Comparison of ENCODE assay signal across 2 cellular contexts in the genomic region with DNA sequence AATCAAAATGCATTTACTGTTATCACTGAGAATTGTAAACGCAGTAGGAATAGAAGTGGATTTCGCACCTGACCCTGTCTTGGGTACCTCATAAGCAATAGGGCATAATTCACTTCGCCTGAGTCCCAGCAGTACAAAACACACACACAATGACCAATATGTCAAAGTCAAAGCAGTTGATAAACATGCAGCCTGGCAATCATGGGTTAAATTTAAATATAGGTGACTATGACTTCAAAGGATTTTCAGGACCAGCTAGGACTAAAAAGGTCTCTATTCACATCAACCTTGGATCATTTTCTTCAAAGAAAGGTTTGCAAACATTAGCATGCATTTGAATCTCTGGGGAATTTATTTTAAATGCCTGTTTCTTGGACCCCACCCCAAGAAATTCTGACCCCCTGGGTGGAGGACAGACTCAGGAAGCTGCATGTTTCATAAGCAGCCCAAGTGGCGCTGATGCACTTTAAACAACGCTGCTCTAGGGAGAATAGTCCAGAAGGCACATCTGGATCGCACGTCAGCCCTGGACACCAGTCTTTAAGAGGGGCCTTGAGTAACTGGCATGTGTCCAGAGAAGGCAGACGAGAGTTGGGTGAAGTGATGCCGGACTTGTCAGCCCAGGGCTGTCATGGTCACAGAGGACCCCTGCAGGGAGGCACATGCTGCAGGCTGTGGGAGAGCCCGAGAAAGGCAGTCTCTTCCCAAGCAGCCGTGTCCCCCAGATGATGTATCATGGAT.
TF ChIP-seq lines count a peak whose summit lies in the region.

No MANE protein-coding gene starts in this region.

TF ChIP-seq in SK-N-SH, 30 proteins besides CTCF, POLR2A, EP300 and RAD21 (continued from another document):
- TF ChIP-seq, protein P1, sequence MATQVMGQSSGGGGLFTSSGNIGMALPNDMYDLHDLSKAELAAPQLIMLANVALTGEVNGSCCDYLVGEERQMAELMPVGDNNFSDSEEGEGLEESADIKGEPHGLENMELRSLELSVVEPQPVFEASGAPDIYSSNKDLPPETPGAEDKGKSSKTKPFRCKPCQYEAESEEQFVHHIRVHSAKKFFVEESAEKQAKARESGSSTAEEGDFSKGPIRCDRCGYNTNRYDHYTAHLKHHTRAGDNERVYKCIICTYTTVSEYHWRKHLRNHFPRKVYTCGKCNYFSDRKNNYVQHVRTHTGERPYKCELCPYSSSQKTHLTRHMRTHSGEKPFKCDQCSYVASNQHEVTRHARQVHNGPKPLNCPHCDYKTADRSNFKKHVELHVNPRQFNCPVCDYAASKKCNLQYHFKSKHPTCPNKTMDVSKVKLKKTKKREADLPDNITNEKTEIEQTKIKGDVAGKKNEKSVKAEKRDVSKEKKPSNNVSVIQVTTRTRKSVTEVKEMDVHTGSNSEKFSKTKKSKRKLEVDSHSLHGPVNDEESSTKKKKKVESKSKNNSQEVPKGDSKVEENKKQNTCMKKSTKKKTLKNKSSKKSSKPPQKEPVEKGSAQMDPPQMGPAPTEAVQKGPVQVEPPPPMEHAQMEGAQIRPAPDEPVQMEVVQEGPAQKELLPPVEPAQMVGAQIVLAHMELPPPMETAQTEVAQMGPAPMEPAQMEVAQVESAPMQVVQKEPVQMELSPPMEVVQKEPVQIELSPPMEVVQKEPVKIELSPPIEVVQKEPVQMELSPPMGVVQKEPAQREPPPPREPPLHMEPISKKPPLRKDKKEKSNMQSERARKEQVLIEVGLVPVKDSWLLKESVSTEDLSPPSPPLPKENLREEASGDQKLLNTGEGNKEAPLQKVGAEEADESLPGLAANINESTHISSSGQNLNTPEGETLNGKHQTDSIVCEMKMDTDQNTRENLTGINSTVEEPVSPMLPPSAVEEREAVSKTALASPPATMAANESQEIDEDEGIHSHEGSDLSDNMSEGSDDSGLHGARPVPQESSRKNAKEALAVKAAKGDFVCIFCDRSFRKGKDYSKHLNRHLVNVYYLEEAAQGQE (IDR thresholded peaks at IDR 0.05; ENCODE audit: low read depth, low read length) = no peak
- TF ChIP-seq NFIC (IDR thresholded peaks at IDR 0.05; ENCODE audit: borderline replicate concordance) = no peak
- no peak for TF ChIP-seq RCOR1 (IDR thresholded peaks at IDR 0.05; ENCODE audit: low read length)
- no peak for TF ChIP-seq SIN3A (IDR thresholded peaks at IDR 0.05; ENCODE audit: borderline replicate concordance, low read depth, low read length)
- no peak for TF ChIP-seq ELF1 (IDR thresholded peaks at IDR 0.05)
- no peak for TF ChIP-seq FOXM1 (IDR thresholded peaks at IDR 0.05; ENCODE audit: low read depth)
- TF ChIP-seq TAF1 (IDR thresholded peaks at IDR 0.05; ENCODE audit: borderline replicate concordance, low read depth, low read length) = no peak
- TF ChIP-seq, protein P2, sequence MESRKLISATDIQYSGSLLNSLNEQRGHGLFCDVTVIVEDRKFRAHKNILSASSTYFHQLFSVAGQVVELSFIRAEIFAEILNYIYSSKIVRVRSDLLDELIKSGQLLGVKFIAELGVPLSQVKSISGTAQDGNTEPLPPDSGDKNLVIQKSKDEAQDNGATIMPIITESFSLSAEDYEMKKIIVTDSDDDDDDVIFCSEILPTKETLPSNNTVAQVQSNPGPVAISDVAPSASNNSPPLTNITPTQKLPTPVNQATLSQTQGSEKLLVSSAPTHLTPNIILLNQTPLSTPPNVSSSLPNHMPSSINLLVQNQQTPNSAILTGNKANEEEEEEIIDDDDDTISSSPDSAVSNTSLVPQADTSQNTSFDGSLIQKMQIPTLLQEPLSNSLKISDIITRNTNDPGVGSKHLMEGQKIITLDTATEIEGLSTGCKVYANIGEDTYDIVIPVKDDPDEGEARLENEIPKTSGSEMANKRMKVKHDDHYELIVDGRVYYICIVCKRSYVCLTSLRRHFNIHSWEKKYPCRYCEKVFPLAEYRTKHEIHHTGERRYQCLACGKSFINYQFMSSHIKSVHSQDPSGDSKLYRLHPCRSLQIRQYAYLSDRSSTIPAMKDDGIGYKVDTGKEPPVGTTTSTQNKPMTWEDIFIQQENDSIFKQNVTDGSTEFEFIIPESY (IDR thresholded peaks at IDR 0.05; ENCODE audit: borderline replicate concordance, low read depth) = no peak
- TF ChIP-seq, protein P3, sequence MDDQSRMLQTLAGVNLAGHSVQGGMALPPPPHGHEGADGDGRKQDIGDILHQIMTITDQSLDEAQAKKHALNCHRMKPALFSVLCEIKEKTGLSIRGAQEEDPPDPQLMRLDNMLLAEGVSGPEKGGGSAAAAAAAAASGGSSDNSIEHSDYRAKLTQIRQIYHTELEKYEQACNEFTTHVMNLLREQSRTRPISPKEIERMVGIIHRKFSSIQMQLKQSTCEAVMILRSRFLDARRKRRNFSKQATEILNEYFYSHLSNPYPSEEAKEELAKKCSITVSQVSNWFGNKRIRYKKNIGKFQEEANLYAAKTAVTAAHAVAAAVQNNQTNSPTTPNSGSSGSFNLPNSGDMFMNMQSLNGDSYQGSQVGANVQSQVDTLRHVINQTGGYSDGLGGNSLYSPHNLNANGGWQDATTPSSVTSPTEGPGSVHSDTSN (IDR thresholded peaks at IDR 0.05) = no peak
- TF ChIP-seq TEAD4 (IDR thresholded peaks at IDR 0.05; ENCODE audit: borderline replicate concordance, insufficient read depth) = no peak

TF ChIP-seq in SK-N-SH treated with all-trans-retinoic acid at 6 μM for 48 hours, 23 proteins besides CTCF, POLR2A, EP300 and RAD21:
- TF ChIP-seq, protein P4, sequence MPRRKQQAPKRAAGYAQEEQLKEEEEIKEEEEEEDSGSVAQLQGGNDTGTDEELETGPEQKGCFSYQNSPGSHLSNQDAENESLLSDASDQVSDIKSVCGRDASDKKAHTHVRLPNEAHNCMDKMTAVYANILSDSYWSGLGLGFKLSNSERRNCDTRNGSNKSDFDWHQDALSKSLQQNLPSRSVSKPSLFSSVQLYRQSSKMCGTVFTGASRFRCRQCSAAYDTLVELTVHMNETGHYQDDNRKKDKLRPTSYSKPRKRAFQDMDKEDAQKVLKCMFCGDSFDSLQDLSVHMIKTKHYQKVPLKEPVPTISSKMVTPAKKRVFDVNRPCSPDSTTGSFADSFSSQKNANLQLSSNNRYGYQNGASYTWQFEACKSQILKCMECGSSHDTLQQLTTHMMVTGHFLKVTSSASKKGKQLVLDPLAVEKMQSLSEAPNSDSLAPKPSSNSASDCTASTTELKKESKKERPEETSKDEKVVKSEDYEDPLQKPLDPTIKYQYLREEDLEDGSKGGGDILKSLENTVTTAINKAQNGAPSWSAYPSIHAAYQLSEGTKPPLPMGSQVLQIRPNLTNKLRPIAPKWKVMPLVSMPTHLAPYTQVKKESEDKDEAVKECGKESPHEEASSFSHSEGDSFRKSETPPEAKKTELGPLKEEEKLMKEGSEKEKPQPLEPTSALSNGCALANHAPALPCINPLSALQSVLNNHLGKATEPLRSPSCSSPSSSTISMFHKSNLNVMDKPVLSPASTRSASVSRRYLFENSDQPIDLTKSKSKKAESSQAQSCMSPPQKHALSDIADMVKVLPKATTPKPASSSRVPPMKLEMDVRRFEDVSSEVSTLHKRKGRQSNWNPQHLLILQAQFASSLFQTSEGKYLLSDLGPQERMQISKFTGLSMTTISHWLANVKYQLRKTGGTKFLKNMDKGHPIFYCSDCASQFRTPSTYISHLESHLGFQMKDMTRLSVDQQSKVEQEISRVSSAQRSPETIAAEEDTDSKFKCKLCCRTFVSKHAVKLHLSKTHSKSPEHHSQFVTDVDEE (CRISPR knock-in tag; IDR thresholded peaks at IDR 0.05) = no peak
- TF ChIP-seq, protein P5, sequence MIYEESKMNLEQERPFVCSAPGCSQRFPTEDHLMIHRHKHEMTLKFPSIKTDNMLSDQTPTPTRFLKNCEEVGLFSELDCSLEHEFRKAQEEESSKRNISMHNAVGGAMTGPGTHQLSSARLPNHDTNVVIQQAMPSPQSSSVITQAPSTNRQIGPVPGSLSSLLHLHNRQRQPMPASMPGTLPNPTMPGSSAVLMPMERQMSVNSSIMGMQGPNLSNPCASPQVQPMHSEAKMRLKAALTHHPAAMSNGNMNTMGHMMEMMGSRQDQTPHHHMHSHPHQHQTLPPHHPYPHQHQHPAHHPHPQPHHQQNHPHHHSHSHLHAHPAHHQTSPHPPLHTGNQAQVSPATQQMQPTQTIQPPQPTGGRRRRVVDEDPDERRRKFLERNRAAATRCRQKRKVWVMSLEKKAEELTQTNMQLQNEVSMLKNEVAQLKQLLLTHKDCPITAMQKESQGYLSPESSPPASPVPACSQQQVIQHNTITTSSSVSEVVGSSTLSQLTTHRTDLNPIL (CRISPR knock-in tag; IDR thresholded peaks at IDR 0.05; ENCODE audit: low read depth) = no peak
- no peak for TF ChIP-seq CSDC2 (CRISPR knock-in tag; IDR thresholded peaks at IDR 0.05)
